Comparison of ENCODE assay signal across 9 cellular contexts in genomic region chr5:96434201-96434645, GRCh38. TPM values are rescaled to one million over a fixed set of nuclear protein-coding genes. Genes with fewer than 3 reads are reported as not detected.
DNase-seq lines count a peak whose midpoint lies in the region; ATAC-seq and TF ChIP-seq lines count a peak whose summit lies in the region.
"Had no signal": no experiment of that assay in that cellular context is flagged by ENCODE, and none has a peak within 500 bp of the region (broad histone marks: within the 10 kb centered on the region; RNA-seq: fewer than 3 reads in every experiment).

No MANE protein-coding gene starts in this region.

- peaks cover 8% of the 10 kb centered on the region for H3K4me1 ChIP-seq in MM.1S (ENCODE audit: low read length)

- DNase-seq in DMS53 treated with DMSO at 0.1 percent for 48 hours (lab: John Stamatoyannopoulos, UW; ENCODE audit: unreplicated experiment) (peak; percentile 96), MM.1S (peak; percentile 77), T follicular helper cell (ENCODE audit: low read depth) (peak; percentile 7), kidney glomerular epithelial cell (lab: John Stamatoyannopoulos, UW) (peak; percentile 50), mesenteric fat pad (ENCODE audit: low spot score) (no peak)
- peak; percentile 8 for DNase-seq in central memory CD4-positive, alpha-beta T cell
- peak; percentile 6 to 21 for DNase-seq in stimulated activated CD8-positive, alpha-beta memory T cell treated with anti-CD3 and anti-CD28 coated beads, Interleukin-15, amount 100 ng/mL, for 48 hours (ENCODE audit: low read depth in 2 of 2)

- H3K79me2 ChIP-seq in MM.1S (ENCODE audit: low read length): no peaks in the 10 kb centered on the region
- H3K79me2 ChIP-seq: parathyroid adenoma had no signal

- no peaks in the 10 kb centered on the region for H3K27me3 ChIP-seq in MM.1S (replicated peaks; ENCODE audit: insufficient read depth, low read length)

- TF ChIP-seq CTCF in MM.1S (IDR thresholded peaks at IDR 0.05; ENCODE audit: low read length): peak; percentile 8; the same call in 1 of the 2 replicates

- H3K9me3 ChIP-seq in MM.1S (replicated peaks; ENCODE audit: insufficient read depth, low read length): no peaks in the 10 kb centered on the region

- no peak overlapping the region for H2AFZ ChIP-seq in MM.1S (ENCODE audit: low read length)
- H2AFZ ChIP-seq: parathyroid adenoma had no signal

- H3K4me2 ChIP-seq in MM.1S (ENCODE audit: low read depth, low read length): peak overlapping the region; percentile 27; the same call in 1 of the 2 replicates

- H3K36me3 ChIP-seq in MM.1S (replicated peaks; ENCODE audit: insufficient read depth, low read length): no peaks in the 10 kb centered on the region

- no peak overlapping the region for H3K4me3 ChIP-seq in MM.1S (ENCODE audit: low read length)

- no peaks in the 10 kb centered on the region for H3K9me2 ChIP-seq in MM.1S (replicated peaks; ENCODE audit: insufficient read depth, low read length)

- no peak overlapping the region for H3K9ac ChIP-seq in MM.1S (ENCODE audit: low read length)
- H3K9ac ChIP-seq: parathyroid adenoma had no signal

- H3K27ac ChIP-seq in MM.1S (ENCODE audit: low read length): no peak overlapping the region
- H3K27ac ChIP-seq: parathyroid adenoma had no signal

- H4K20me1 ChIP-seq in MM.1S (ENCODE audit: insufficient read depth, low read length): no peaks in the 10 kb centered on the region

- ATAC-seq in GM21825 (IDR thresholded peaks at IDR 0.05; ENCODE audit: unreplicated experiment): peak; percentile 81

- peaks cover 4% of the 10 kb centered on the region for H3F3A ChIP-seq in MM.1S (ENCODE audit: insufficient read depth, low read length)

RNA-seq across cellular contexts. Expression of gene PCSK1, which starts 1.2 kb away (rescaled TPM):
- 1.6 TPM for total RNA-seq in mesenteric fat pad
